18 cellular contexts compared by ENCODE assay signal in the genomic region with DNA sequence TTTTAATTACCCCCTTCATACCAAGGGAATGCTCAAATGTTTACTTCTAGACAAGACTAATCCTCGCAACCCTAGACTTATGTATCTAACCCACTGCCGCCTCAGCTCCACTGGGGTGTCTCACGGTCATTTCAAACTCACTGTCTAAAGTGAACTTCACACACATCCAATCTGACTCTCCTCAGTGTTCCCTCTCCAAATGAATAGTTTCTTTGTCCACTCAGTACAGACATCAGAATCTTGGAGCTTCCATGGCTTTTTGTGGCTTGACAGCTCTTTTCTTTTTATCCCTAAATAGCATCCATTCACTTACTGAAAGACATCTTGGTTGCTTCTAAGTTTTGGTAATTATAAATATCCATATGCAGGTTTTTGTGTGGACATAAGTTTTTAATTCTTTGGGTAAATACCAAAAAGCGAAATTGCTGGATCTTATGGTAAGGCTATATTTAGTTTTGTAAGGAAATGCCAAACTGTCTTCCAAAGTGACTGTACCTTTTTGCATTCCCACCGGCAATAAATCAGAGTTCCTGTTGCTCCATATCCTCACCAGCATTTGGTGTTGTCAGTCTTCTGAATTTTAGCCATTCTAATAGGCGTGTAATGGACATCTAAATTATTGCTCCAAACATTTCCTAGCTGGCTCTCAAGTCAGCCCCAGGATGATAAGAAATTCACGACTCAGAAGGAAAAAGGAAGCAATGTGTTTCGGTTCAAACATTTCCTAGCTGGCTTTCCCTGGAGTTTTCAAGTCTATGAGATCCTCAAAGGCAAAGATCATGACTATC.
DNase-seq lines count a peak whose midpoint lies in the region; ATAC-seq, FAIRE-seq and TF ChIP-seq lines count a peak whose summit lies in the region.
"Had no signal": no experiment of that assay in that cellular context is flagged by ENCODE, and none has a peak within 500 bp of the region (broad histone marks: within the 10 kb centered on the region; RNA-seq: fewer than 3 reads in every experiment).

No MANE protein-coding gene starts in this region.

- no peak overlapping the region for H2AFZ ChIP-seq in astrocyte (ENCODE audit: low read depth, low read length)
- H2AFZ ChIP-seq: GM23338 had no signal

- no peaks in the 10 kb centered on the region for H3K9me3 Mint-ChIP-seq in astrocyte (ENCODE audit: unreplicated experiment)
- H3K9me3 Mint-ChIP-seq: GM23338 had no signal

- no peaks in the 10 kb centered on the region for H3K27me3 Mint-ChIP-seq in astrocyte (ENCODE audit: low read depth, unreplicated experiment)

- H3K4me2 ChIP-seq in astrocyte (ENCODE audit: low read length): no peak overlapping the region
- H3K4me2 ChIP-seq: GM23338 had no signal

- H3K4me3 Mint-ChIP-seq in astrocyte (ENCODE audit: unreplicated experiment): no peak overlapping the region
- H3K4me3 Mint-ChIP-seq: GM23338 had no signal

- no peak overlapping the region for H3K27ac Mint-ChIP-seq in astrocyte (ENCODE audit: unreplicated experiment)
- H3K27ac Mint-ChIP-seq: GM23338 had no signal

- no peaks in the 10 kb centered on the region for H4K20me1 ChIP-seq in astrocyte (ENCODE audit: insufficient read depth, low read length)

- DNase-seq in COLO829 (ENCODE audit: low spot score) (peak; percentile 91), astrocyte (ENCODE audit: low read depth) (no peak), globus pallidus (ENCODE audit: low spot score) (peak; percentile 64), substantia nigra (lab: John Stamatoyannopoulos, UW) (peak in 2 of 49 donors; percentile 7 to 39)
- DNase-seq: BE2C; DMS79; NCI-H1092; NCI-H1436; NCI-H187 treated with DMSO at 0.1 percent for 48 hours; NCI-H2107; NK-92 treated with Interleukin-12 subunit alpha and Interleukin-12 subunit beta, amount 100 ng/mL, for 24 hours; SIG-M5 had no signal

- no peaks in the 10 kb centered on the region for H3K9me3 ChIP-seq in astrocyte (ENCODE audit: insufficient read depth, low read depth, low read length)
- H3K9me3 ChIP-seq: BE2C, HAP-1 had no signal

- H3K4me1 Mint-ChIP-seq in astrocyte (ENCODE audit: low read depth, unreplicated experiment): no peaks in the 10 kb centered on the region
- H3K4me1 Mint-ChIP-seq: GM23338 had no signal

- peaks cover 33% of the 10 kb centered on the region for H3K36me3 Mint-ChIP-seq in astrocyte (ENCODE audit: low read depth, unreplicated experiment)

- peak; percentile 13 for FAIRE-seq in astrocyte (lab: Jason Lieb, UNC)
- FAIRE-seq: A204.1 had no signal

- no peaks in the 10 kb centered on the region for H3K4me1 ChIP-seq in astrocyte (ENCODE audit: insufficient read depth, low read length)
- H3K4me1 ChIP-seq: BE2C, HAP-1 had no signal

- H3K27me3 ChIP-seq in astrocyte (ENCODE audit: insufficient read depth, low read length): no peaks in the 10 kb centered on the region
- H3K27me3 ChIP-seq: BE2C had no signal

- no peak for TF ChIP-seq CTCF in astrocyte (IDR thresholded peaks at IDR 0.05; ENCODE audit: insufficient read depth, low read depth, low read length)

- no peak overlapping the region for H3K9ac ChIP-seq in astrocyte (ENCODE audit: low read length)

- no peaks in the 10 kb centered on the region for H3K79me2 ChIP-seq in astrocyte (ENCODE audit: insufficient read depth, low read length)

- H3K27ac ChIP-seq in astrocyte (ENCODE audit: low read depth, low read length) (no peak overlapping the region), substantia nigra (ENCODE audit: low read depth, low read length, poor library complexity, severe bottlenecking) (peak overlapping the region; percentile 8)

- ATAC-seq in GM21576 (IDR thresholded peaks at IDR 0.05; ENCODE audit: unreplicated experiment) (no peak), GM21786 (IDR thresholded peaks at IDR 0.05; ENCODE audit: unreplicated experiment) (no peak), GM21515 (IDR thresholded peaks at IDR 0.05; ENCODE audit: unreplicated experiment) (no peak)
- ATAC-seq: GM23338 had no signal

- no peak overlapping the region for H3K4me3 ChIP-seq in astrocyte (ENCODE audit: insufficient read depth, low read depth, low read length)
- H3K4me3 ChIP-seq: GM23338, HAP-1 had no signal

- H3K36me3 ChIP-seq in astrocyte (ENCODE audit: insufficient read depth, low read length): peaks cover 25% of the 10 kb centered on the region
- H3K36me3 ChIP-seq: BE2C had no signal
